Comparison of ENCODE assay signal across 1 cellular context in genomic region chr9:20625003-20625349, GRCh38.
TF ChIP-seq lines count a peak whose summit lies in the region.

No MANE protein-coding gene starts in this region.

TF ChIP-seq in SK-N-SH, 30 proteins besides CTCF, POLR2A, EP300 and RAD21 (continued from another document):
- TF ChIP-seq USF2 (IDR thresholded peaks at IDR 0.05; ENCODE audit: borderline replicate concordance, low read depth, low read length), result no peak
- TF ChIP-seq RFX5 (IDR thresholded peaks at IDR 0.05; ENCODE audit: low read length), result no peak
- no peak for TF ChIP-seq REST (IDR thresholded peaks at IDR 0.05; ENCODE audit: low read depth, low read length)
- TF ChIP-seq TCF12 (IDR thresholded peaks at IDR 0.05), result no peak
- TF ChIP-seq EZH2phosphoT487 (IDR thresholded peaks at IDR 0.05; ENCODE audit: borderline replicate concordance, low read depth), result no peak
- no peak for TF ChIP-seq JUND (IDR thresholded peaks at IDR 0.05)
- no peak for TF ChIP-seq TAF1 (IDR thresholded peaks at IDR 0.05; ENCODE audit: borderline replicate concordance, low read depth, low read length)
- TF ChIP-seq RXRA (IDR thresholded peaks at IDR 0.05; ENCODE audit: borderline replicate concordance, low read depth), result no peak; the same call in 1 of the 2 replicates
TF ChIP-seq in SK-N-SH: peak in this region for 0.
